ENCODE assay signal across 26 cellular contexts in the genomic region with DNA sequence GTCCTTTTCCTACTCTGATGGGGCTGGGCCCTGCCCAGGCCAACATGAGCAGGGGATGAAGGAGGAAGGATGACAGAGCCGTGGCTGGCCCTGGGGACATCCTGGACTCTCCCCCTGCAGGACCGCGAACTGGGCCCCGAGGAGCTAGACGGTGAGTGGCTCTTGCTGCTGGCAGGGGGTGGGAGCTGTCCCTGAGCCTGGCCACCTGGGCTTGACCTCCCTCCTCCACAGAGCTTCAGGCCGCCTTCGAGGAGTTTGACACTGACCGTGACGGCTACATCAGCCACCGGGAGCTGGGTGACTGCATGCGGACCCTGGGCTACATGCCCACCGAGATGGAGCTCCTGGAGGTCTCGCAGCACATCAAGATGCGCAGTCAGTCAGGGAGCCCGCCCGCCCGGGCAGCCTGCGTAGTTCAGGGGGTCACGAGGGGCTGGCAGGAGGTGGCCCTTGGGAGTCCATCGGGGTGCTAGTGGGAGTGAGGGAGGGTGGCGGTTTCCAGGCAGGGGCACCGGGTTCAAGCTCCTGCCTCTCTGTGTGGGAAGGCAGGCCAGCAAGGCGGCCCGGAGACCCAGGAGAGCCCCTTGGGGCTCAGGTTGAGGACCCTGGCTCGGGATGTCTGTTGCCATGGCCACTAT. TPM values are rescaled to one million over a fixed set of nuclear protein-coding genes. Genes with fewer than 3 reads are reported as not detected.
"Had no signal": no experiment of that assay in that cellular context is flagged by ENCODE, and none has a peak within 500 bp of the region (broad histone marks: within the 10 kb centered on the region; RNA-seq: fewer than 3 reads in every experiment).

No MANE protein-coding gene starts in this region.

- ATAC-seq: activated naive CD4-positive, alpha-beta T cell treated with anti-CD3 and anti-CD28 coated beads, Interleukin-2, amount 50 U/mL, for 72 hours; mucosa of descending colon; right lobe of liver; T-cell; WTC11 had no signal

- DNase-seq: activated CD4-positive, alpha-beta memory T cell treated with anti-CD3 and anti-CD28 coated beads for 36 hours; activated CD4-positive, alpha-beta T cell treated with anti-CD3 and anti-CD28 coated beads for 4 hours; activated gamma-delta T cell treated with Interleukin-2 at 50 U/mL for 16 hours; activated T-cell treated with anti-CD3 and anti-CD28 coated beads for 4 hours; cortex of kidney; kidney glomerular epithelial cell; mesenchymal stem cell; naive B cell; right lobe of liver; stimulated activated CD4-positive, alpha-beta T cell treated with anti-CD3 and anti-CD28 coated beads, Interleukin-4, amount 100 ng/mL, for 1 hour; T-cell; testis had no signal

- H3K36me3 ChIP-seq: adrenal gland, breast epithelium, ovary, right lobe of liver had no signal

- H3K4me1 ChIP-seq: adrenal gland, breast epithelium, right lobe of liver, testis had no signal

- H3K27ac ChIP-seq: adrenal gland, breast epithelium, ovary, right lobe of liver, testis had no signal

- FAIRE-seq: astrocyte, frontal cortex had no signal

- H3K9me3 ChIP-seq: adrenal gland, breast epithelium, mucosa of descending colon, ovary, right lobe of liver, testis had no signal

- H3K4me3 ChIP-seq: adrenal gland, breast epithelium, mucosa of descending colon, ovary, right lobe of liver, smooth muscle cell, testis had no signal

RNA-seq across cellular contexts. Expression of a gene that starts 1.0 kb away (rescaled TPM):
- total RNA-seq: astrocyte, frontal cortex, neural crest cell, smooth muscle cell, WTC11 had no signal
- polyA plus RNA-seq: smooth muscle cell had no signal

RNA-seq across cellular contexts. Expression of a gene that starts 3.7 kb away (rescaled TPM):
- total RNA-seq: activated CD4-positive, alpha-beta memory T cell treated with anti-CD3 and anti-CD28 coated beads for 36 hours; activated naive CD4-positive, alpha-beta T cell treated with anti-CD3 and anti-CD28 coated beads, Interleukin-2, amount 50 U/mL, for 72 hours; activated T-helper 1 cell treated with anti-CD3 and anti-CD28 coated beads, Interleukin-12 subunit alpha, Interleukin-12 subunit beta, Interleukin-2, Interleukin-4 antibody, amounts not matched to agents 30 ng/mL and 10 ng/mL and 1 ng/mL, durations not matched to agents 14 hours and 24 hours and 36 hours; astrocyte; breast epithelium; frontal cortex; liver; mucosa of descending colon; neural crest cell; pulmonary artery endothelial cell; right lobe of liver; smooth muscle cell; testis; WTC11 had no signal
- polyA plus RNA-seq: adrenal gland, esophagus, liver, ovary had no signal

RNA-seq across cellular contexts. Expression of a gene that starts 18.7 kb away (rescaled TPM):
- total RNA-seq: frontal cortex, smooth muscle cell had no signal
